In the genomic region with DNA sequence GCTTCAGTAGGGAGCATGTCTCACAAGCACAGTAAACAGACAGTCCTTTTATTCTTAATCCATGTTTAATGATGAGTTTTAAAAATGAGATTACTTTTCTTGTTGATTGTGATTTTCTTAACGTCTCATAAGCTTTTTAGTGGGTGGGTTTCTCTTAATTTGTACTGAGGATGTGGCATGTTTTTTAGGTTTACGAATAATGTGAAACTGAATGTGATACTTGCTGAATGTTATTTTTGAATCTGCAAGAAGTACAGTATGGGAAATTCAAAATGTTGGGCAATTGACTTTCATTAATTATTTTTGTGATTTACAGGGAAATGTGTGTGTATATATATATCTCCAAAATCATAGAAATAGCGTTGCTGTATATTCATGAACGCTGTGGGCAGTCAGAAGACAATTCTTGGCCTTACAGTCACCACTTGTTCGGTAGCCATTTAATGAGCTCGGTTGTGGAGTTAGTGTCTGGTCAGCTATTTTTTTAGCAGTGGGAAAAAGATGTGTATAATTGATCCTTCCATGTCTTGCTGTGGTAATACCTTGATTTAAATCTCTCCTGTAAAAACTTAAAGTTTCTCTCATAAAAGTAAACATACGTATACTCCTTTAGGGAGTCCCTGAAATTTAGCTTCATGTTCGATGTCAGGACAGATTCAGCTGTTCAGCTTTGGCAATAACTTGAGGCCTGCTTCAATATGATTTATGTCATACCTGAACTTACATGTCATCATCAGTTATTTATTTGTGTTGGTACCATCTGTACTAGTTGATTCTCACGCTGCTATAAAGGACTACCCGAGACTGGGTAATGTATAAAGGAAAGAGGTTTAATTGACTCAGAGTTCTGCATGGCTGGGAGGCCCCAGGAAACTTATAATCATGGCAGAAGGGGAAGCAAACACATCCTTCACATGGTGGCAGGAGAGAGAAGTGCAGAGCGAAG, we compare ENCODE assay signal across 19 cellular contexts. TPM values are rescaled to one million over a fixed set of nuclear protein-coding genes. Genes with fewer than 3 reads are reported as not detected.
DNase-seq lines count a peak whose midpoint lies in the region; ATAC-seq, FAIRE-seq and TF ChIP-seq lines count a peak whose summit lies in the region.
"Had no signal": no experiment of that assay in that cellular context is flagged by ENCODE, and none has a peak within 500 bp of the region (broad histone marks: within the 10 kb centered on the region; RNA-seq: fewer than 3 reads in every experiment).

No MANE protein-coding gene starts in this region.

- no peaks in the 10 kb centered on the region for H4K20me1 ChIP-seq in KMS-11 (ENCODE audit: insufficient read depth)

- no peaks in the 10 kb centered on the region for H3K4me1 ChIP-seq in breast epithelium
- H3K4me1 ChIP-seq in KMS-11 (ENCODE audit: low read depth, poor library complexity, severe bottlenecking) = peaks cover 33% of the 10 kb centered on the region

- TF ChIP-seq CTCF in MCF 10A (IDR thresholded peaks at IDR 0.05; ENCODE audit: unreplicated experiment) (no peak), breast epithelium (IDR thresholded peaks at IDR 0.05) (no peak), KMS-11 (conservative IDR thresholded peaks at IDR 0.05; ENCODE audit: low read depth, low read length) (no peak), type B pancreatic cell (conservative IDR thresholded peaks at IDR 0.05) (no peak)

- peak; percentile 75 for FAIRE-seq in H54 (lab: Jason Lieb, UNC)

- POLR2A ChIA-PET in MCF 10A (lab: Yijun Ruan, JAX) = no interaction called here

- H3K36me3 ChIP-seq in breast epithelium (no peaks in the 10 kb centered on the region), KMS-11 (ENCODE audit: insufficient read depth) (no peaks in the 10 kb centered on the region)
- H3K36me3 ChIP-seq: thoracic aorta had no signal

- H3K36me3 Mint-ChIP-seq in MCF 10A (ENCODE audit: insufficient read depth, unreplicated experiment) = peaks cover 32% of the 10 kb centered on the region
- H3K36me3 Mint-ChIP-seq in type B pancreatic cell = peaks cover 11% of the 10 kb centered on the region

- no peak overlapping the region for H2AFZ ChIP-seq in KMS-11 (ENCODE audit: low read depth)

- H3K79me2 ChIP-seq in KMS-11 (ENCODE audit: insufficient read depth, low read depth) = peaks cover 42% of the 10 kb centered on the region

- H3K27ac ChIP-seq in breast epithelium (no peak overlapping the region), KMS-11 (peak overlapping the region; percentile 27; the same call in 1 of the 2 replicates)
- H3K27ac ChIP-seq: coronary artery, heart left ventricle, thoracic aorta, VCaP had no signal

- BruUV-seq in MCF 10A (replicated peaks; lab: Mats Ljungman, UMichigan) = TSS peak; percentile 18

- H3K9me3 ChIP-seq in breast epithelium = no peaks in the 10 kb centered on the region
- H3K9me3 ChIP-seq: heart left ventricle, thoracic aorta had no signal

- intact Hi-C loops in MCF 10A (cut with micrococcal nuclease) = no loop called here
- intact Hi-C loops in breast epithelium (cut with DNase I; ENCODE audit: low total_unique reads) = no loop called here

- H3K4me1 Mint-ChIP-seq in MCF 10A (ENCODE audit: insufficient read depth, unreplicated experiment) (no peaks in the 10 kb centered on the region), type B pancreatic cell (ENCODE audit: unreplicated experiment) (peaks cover 21% of the 10 kb centered on the region)

- H3K27me3 ChIP-seq in breast epithelium (no peaks in the 10 kb centered on the region), KMS-11 (ENCODE audit: insufficient read depth, low read depth) (no peaks in the 10 kb centered on the region)
- H3K27me3 ChIP-seq: heart left ventricle had no signal

- H3K27me3 Mint-ChIP-seq in MCF 10A (ENCODE audit: insufficient read depth, unreplicated experiment) (no peaks in the 10 kb centered on the region), type B pancreatic cell (no peaks in the 10 kb centered on the region)
- H3K27me3 Mint-ChIP-seq: IgD-negative memory B cell had no signal

- no peak overlapping the region for H3K9ac ChIP-seq in KMS-11

- H3K4me3 Mint-ChIP-seq in MCF 10A (ENCODE audit: unreplicated experiment) = no peak overlapping the region
- no peak overlapping the region for H3K4me3 Mint-ChIP-seq in type B pancreatic cell
- H3K4me3 Mint-ChIP-seq: H9, IgD-negative memory B cell had no signal

- H3K9me3 Mint-ChIP-seq in MCF 10A (ENCODE audit: unreplicated experiment) = no peaks in the 10 kb centered on the region
- H3K9me3 Mint-ChIP-seq in type B pancreatic cell = no peaks in the 10 kb centered on the region
- H3K9me3 Mint-ChIP-seq: H9, IgD-negative memory B cell had no signal

- no peak for ATAC-seq in HG03520 (IDR thresholded peaks at IDR 0.05; ENCODE audit: unreplicated experiment)
- ATAC-seq: heart left ventricle, SK-N-SH treated with all-trans-retinoic acid at 6 μM for 48 hours had no signal

- H3K4me3 ChIP-seq in breast epithelium (no peak overlapping the region), KMS-11 (IDR thresholded peaks at IDR 0.05; ENCODE audit: insufficient read depth, low read depth, low read length) (no peak overlapping the region)
- H3K4me3 ChIP-seq: coronary artery, heart left ventricle, thoracic aorta had no signal

- TF ChIP-seq POLR2A in breast epithelium (IDR thresholded peaks at IDR 0.05) = no peak
- no peak for TF ChIP-seq POLR2A in H54 (IDR thresholded peaks at IDR 0.05; ENCODE audit: low read depth, low read length)

- peak overlapping the region; percentile 50 for H3K4me2 ChIP-seq in KMS-11

- CTCF ChIA-PET in MCF 10A (lab: Yijun Ruan, JAX) = no interaction called here

- H3K27ac Mint-ChIP-seq in MCF 10A (ENCODE audit: low read depth, unreplicated experiment) = no peak overlapping the region
- H3K27ac Mint-ChIP-seq in type B pancreatic cell = peak overlapping the region; percentile 6
- H3K27ac Mint-ChIP-seq: IgD-negative memory B cell had no signal

- DNase-seq in MCF 10A (ENCODE audit: unreplicated experiment) (no peak), breast epithelium (ENCODE audit: low spot score in 2 of 2) (no peak), H54 (ENCODE audit: insufficient read length, low spot score) (no peak), type B pancreatic cell (ENCODE audit: extremely low spot score, unreplicated experiment) (no peak), NOMO-1 (lab: John Stamatoyannopoulos, UW; ENCODE audit: unreplicated experiment in 2 of 2) (no peak), occipital lobe (lab: John Stamatoyannopoulos, UW) (no peak)
- DNase-seq: aorta, DMS153, erythroblast, H9, heart left ventricle, NCI-H1417 treated with DMSO at 0.1 percent for 48 hours had no signal

RNA-seq across cellular contexts. Expression of a gene that starts 15.0 kb away (rescaled TPM):
- total RNA-seq in MCF 10A (2022) (25.7 and 28.4 TPM in 2 replicates), breast epithelium (10 to 100 TPM; 33.1 to 47.7 (median 34.1) TPM), type B pancreatic cell (ENCODE audit: low replicate concordance) (32.0 and 37.8 TPM in 2 replicates), occipital lobe (57.6 TPM)
